ENCODE assay signal across 23 cellular contexts in genomic region chr14:87205811-87206210, GRCh38.
"Had no signal": no experiment of that assay in that cellular context is flagged by ENCODE, and none has a peak within 500 bp of the region (broad histone marks: within the 10 kb centered on the region; RNA-seq: fewer than 3 reads in every experiment).

No MANE protein-coding gene starts in this region.

- H3K27me3 ChIP-seq: ascending aorta, left lung, spleen, suprapubic skin, tibial nerve had no signal

- ATAC-seq: effector memory CD8-positive, alpha-beta T cell; left lung; lower lobe of right lung; natural killer cell; right cardiac atrium had no signal

- H3K4me3 ChIP-seq: ascending aorta, left lung, lower lobe of right lung, spleen, suprapubic skin, tibial nerve had no signal

- H3K9me3 ChIP-seq: ascending aorta, left lung, lower lobe of right lung, suprapubic skin, tibial nerve had no signal

- DNase-seq: activated CD4-positive, alpha-beta memory T cell treated with anti-CD3 and anti-CD28 coated beads, Interleukin-2, amount 10 ng/mL, durations not matched to agents 7 days and 5 days; activated CD4-positive, alpha-beta T cell treated with anti-CD3 and anti-CD28 coated beads for 48 hours; activated CD8-positive, alpha-beta memory T cell treated with anti-CD3 and anti-CD28 coated beads, Interleukin-2, amount 50 U/mL, for 48 hours; activated gamma-delta T cell; activated naive CD4-positive, alpha-beta T cell treated with anti-CD3 and anti-CD28 coated beads, Interleukin-2, amount 10 ng/mL, durations not matched to agents 7 days and 5 days; activated naive CD8-positive, alpha-beta T cell treated with anti-CD3 and anti-CD28 coated beads, Interleukin-2, amount 10 ng/mL, durations not matched to agents 7 days and 5 days; activated T-cell treated with anti-CD3 and anti-CD28 coated beads, Interleukin-2, amount 50 U/mL, for 24 hours; caudate nucleus; cortex of kidney; effector memory CD8-positive, alpha-beta T cell; head of caudate nucleus; kidney glomerular epithelial cell; left lung; lower lobe of right lung; mesendoderm; natural killer cell; posterior cingulate gyrus; right cardiac atrium; spleen; stimulated activated naive CD4-positive, alpha-beta T cell had no signal

- H3K27ac ChIP-seq: ascending aorta, left lung, lower lobe of right lung, spleen, suprapubic skin, tibial nerve had no signal

- H3K4me1 ChIP-seq: ascending aorta, left lung, lower lobe of right lung, spleen, suprapubic skin, tibial nerve had no signal

- H3K36me3 ChIP-seq: ascending aorta, left lung, lower lobe of right lung, spleen, suprapubic skin, tibial nerve had no signal
